Comparison of ENCODE assay signal across 17 cellular contexts in the genomic region with DNA sequence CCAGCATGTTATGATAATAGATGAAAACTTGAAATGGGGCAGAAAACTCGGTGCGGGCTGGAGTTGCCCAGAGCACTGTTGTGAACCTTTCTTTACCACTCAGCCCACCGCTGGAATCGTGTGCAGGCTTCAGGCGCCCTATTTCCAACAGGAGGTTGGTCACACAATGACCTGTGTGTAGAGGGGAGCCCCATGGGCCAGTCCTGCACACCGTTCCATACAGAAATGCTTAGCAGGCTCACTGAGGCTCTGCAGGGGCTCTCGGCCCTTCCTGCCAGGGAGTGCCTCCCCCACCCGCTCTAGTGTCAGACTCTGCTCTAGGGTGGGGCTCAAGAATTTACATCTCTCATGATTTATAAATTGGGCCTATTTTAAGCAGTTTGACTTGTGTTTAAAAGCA. TPM values are rescaled to one million over a fixed set of nuclear protein-coding genes. Genes with fewer than 3 reads are reported as not detected.
DNase-seq lines count a peak whose midpoint lies in the region; TF ChIP-seq lines count a peak whose summit lies in the region.
"Had no signal": no experiment of that assay in that cellular context is flagged by ENCODE, and none has a peak within 500 bp of the region (broad histone marks: within the 10 kb centered on the region; RNA-seq: fewer than 3 reads in every experiment).

No MANE protein-coding gene starts in this region.

- peak overlapping the region; percentile 60 for H3K9ac ChIP-seq in skeletal muscle satellite cell (ENCODE audit: low read depth, low read length)

- H3K9me3 ChIP-seq in skeletal muscle satellite cell (replicated peaks; ENCODE audit: low read length) (no peaks in the 10 kb centered on the region), osteoblast (ENCODE audit: low read depth, low read length) (no peaks in the 10 kb centered on the region)

- peak; percentile 44 for DNase-seq in fibroblast of villous mesenchyme (ENCODE audit: low read depth)
- no peak for DNase-seq in activated CD8-positive, alpha-beta memory T cell treated with anti-CD3 and anti-CD28 coated beads for 24 hours
- DNase-seq in osteoblast (ENCODE audit: insufficient read length, low spot score, missing footprints): no peak
- DNase-seq in islet precursor cell: no peak
- DNase-seq in SW 1271 (lab: John Stamatoyannopoulos, UW): no peak
- DNase-seq: C1 segment of cervical spinal cord, HCEC 1CT, IMR-90, NCI-H1417, NCI-H1930, NCI-H2171 treated with DMSO at 0.1 percent for 48 hours, NCI-H510A, NCI-H82, Right ventricle myocardium superior had no signal

- no peaks in the 10 kb centered on the region for H3K27me3 ChIP-seq in skeletal muscle satellite cell (ENCODE audit: control insufficient read depth, insufficient read depth, low read length)
- no peaks in the 10 kb centered on the region for H3K27me3 ChIP-seq in osteoblast (ENCODE audit: insufficient read depth, low read length)

- no peaks in the 10 kb centered on the region for H3K79me2 ChIP-seq in osteoblast (ENCODE audit: insufficient read depth, low read length)

- no peak overlapping the region for H2AFZ ChIP-seq in osteoblast (ENCODE audit: low read length)

- H3K36me3 ChIP-seq in skeletal muscle satellite cell (ENCODE audit: insufficient read depth, low read length) (peaks cover 43% of the 10 kb centered on the region), osteoblast (ENCODE audit: insufficient read depth, low read length) (peaks cover 67% of the 10 kb centered on the region)

- peak overlapping the region; percentile 57 for H3K4me2 ChIP-seq in skeletal muscle satellite cell (ENCODE audit: low read length)
- no peak overlapping the region for H3K4me2 ChIP-seq in osteoblast (ENCODE audit: insufficient read depth, low read length)

- H3K4me3 ChIP-seq in fibroblast of villous mesenchyme (ENCODE audit: low read depth, low read length): no peak overlapping the region
- H3K4me3 ChIP-seq in skeletal muscle satellite cell (ENCODE audit: low read length): no peak overlapping the region
- H3K4me3 ChIP-seq in osteoblast (ENCODE audit: insufficient read depth, low read length): no peak overlapping the region

- H3K27ac ChIP-seq in angular gyrus (ENCODE audit: low read depth, low read length) (peak overlapping the region; percentile 16), osteoblast (ENCODE audit: low read depth, low read length) (no peak overlapping the region)

- H3K4me1 ChIP-seq in skeletal muscle satellite cell (ENCODE audit: control insufficient read depth, insufficient read depth, low read length) (peaks cover 13% of the 10 kb centered on the region), osteoblast (ENCODE audit: insufficient read depth, low read length) (no peaks in the 10 kb centered on the region)

- TF ChIP-seq CTCF in fibroblast of villous mesenchyme (IDR thresholded peaks at IDR 0.05; ENCODE audit: insufficient read depth, low read depth, low read length) (no peak), osteoblast (IDR thresholded peaks at IDR 0.05; ENCODE audit: extremely low read depth, low read depth, low read length) (no peak)

- peaks cover 4% of the 10 kb centered on the region for H4K20me1 ChIP-seq in osteoblast (ENCODE audit: insufficient read depth, low read length)

RNA-seq across cellular contexts. Expression of a gene that starts 42.1 kb away (rescaled TPM):
- total RNA-seq in fibroblast of villous mesenchyme (not detected in 2 replicates), osteoblast (not detected in 2 replicates)
- total RNA-seq in skeletal muscle satellite cell (2012; rRNA removed): not detected in 2 replicates
- total RNA-seq: LHCN-M2, Right ventricle myocardium superior had no signal
